ENCODE assay signal across 13 cellular contexts in the genomic region with DNA sequence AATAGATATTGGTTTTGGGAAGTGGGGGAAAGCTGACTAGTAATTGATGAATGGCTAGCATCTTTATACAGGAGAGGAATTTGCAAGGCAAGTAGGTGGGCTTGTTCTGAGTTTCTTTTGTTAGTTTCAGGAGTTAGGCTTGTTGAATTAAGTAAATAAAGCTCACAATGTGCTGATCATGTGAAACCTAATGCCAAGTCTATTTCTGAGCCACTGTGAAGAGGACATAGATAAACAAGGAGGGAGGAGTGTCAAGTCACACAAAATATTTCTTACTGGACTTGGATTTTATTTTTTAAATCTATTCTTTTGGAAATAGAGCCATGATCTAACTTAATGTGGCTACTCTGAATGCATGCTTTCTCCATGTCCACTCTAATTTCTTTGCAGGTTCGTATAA. TPM values are rescaled to one million over a fixed set of nuclear protein-coding genes. Genes with fewer than 3 reads are reported as not detected.
"Had no signal": no experiment of that assay in that cellular context is flagged by ENCODE, and none has a peak within 500 bp of the region (broad histone marks: within the 10 kb centered on the region; RNA-seq: fewer than 3 reads in every experiment).

No MANE protein-coding gene starts in this region.

- ATAC-seq: activated CD4-positive, CD25-positive, alpha-beta regulatory T cell treated with anti-CD3 and anti-CD28 coated beads, Interleukin-2, amount 50 U/mL, for 24 hours; body of pancreas; left lung; natural killer cell had no signal

- DNase-seq: activated CD4-positive, alpha-beta memory T cell treated with anti-CD3 and anti-CD28 coated beads, Interleukin-2, amount 10 ng/mL, durations not matched to agents 7 days and 5 days; activated CD4-positive, alpha-beta T cell treated with anti-CD3 and anti-CD28 coated beads, Interleukin-2, amount 10 ng/mL, durations not matched to agents 24 days and 14 days; activated effector memory CD4-positive, alpha-beta T cell treated with anti-CD3 and anti-CD28 coated beads, Interleukin-2, amount 50 U/mL, for 16 hours; activated naive CD4-positive, alpha-beta T cell treated with anti-CD3 and anti-CD28 coated beads, Interleukin-2, amount 10 ng/mL, durations not matched to agents 7 days and 5 days; body of pancreas; heart right ventricle; left lung; midbrain; natural killer cell; stimulated activated CD4-positive, alpha-beta T cell treated with anti-CD3 and anti-CD28 coated beads, Interleukin-1b, Interleukin-23, amount 100 ng/mL, for 48 hours; tibial artery had no signal

RNA-seq across cellular contexts. Expression of a gene that starts 19.9 kb away (rescaled TPM):
- total RNA-seq: activated CD4-positive, alpha-beta memory T cell treated with anti-CD3 and anti-CD28 coated beads, Interleukin-2, amount 10 ng/mL, durations not matched to agents 7 days and 5 days; activated CD4-positive, alpha-beta T cell treated with anti-CD3 and anti-CD28 coated beads, Interleukin-2, amount 10 ng/mL, durations not matched to agents 24 days and 14 days; natural killer cell; osteocyte had no signal
